In the genomic region with DNA sequence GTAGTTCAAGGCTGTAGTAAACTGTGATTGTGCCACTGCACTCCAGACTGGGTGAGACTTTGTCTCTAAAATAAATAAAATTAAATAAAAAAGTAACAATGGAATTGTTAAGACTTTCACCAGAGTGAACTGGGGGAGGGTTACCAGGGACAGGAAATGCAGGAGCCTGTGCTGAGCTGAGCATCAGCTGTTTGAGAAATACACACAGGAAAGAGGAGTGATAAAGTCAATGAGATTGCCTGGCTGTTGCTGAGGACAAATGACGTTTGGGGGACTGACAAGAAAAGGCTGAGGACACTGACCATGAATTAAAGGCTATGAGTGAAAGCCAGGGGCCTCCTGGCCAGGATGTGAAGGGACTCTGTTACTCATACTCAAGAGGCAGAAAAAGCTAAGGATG, we compare ENCODE assay signal across 36 cellular contexts.
"Had no signal": no experiment of that assay in that cellular context is flagged by ENCODE, and none has a peak within 500 bp of the region (broad histone marks: within the 10 kb centered on the region; RNA-seq: fewer than 3 reads in every experiment).

No MANE protein-coding gene starts in this region.

- H3K36me3 Mint-ChIP-seq: activated naive CD8-positive, alpha-beta T cell treated with anti-CD3 and anti-CD28 coated beads for 36 hours; brain; naive B cell; type B pancreatic cell had no signal

- H3K4me2 ChIP-seq: hepatocyte, smooth muscle cell had no signal

- DNase-seq: activated CD4-positive, alpha-beta T cell treated with anti-CD3 and anti-CD28 coated beads for 48 hours; activated CD4-positive, alpha-beta T cell treated with anti-CD3 and anti-CD28 coated beads, Interleukin-2, amount 50 U/mL, for 48 hours; activated CD8-positive, alpha-beta memory T cell treated with anti-CD3 and anti-CD28 coated beads for 24 hours; activated effector memory CD4-positive, alpha-beta T cell treated with Interleukin-2 at 50 U/mL for 16 hours; activated naive CD4-positive, alpha-beta T cell treated with anti-CD3 and anti-CD28 coated beads for 36 hours; activated naive CD8-positive, alpha-beta T cell treated with anti-CD3 and anti-CD28 coated beads for 36 hours; adrenal gland; cerebellar nuclear complex; dorsolateral prefrontal cortex; effector memory CD4-positive, alpha-beta T cell; erythroblast; left colon; naive B cell; nephron progenitor cell; ovary; retina; sigmoid colon; stimulated activated CD4-positive, alpha-beta T cell treated with anti-CD3 and anti-CD28 coated beads, Interleukin-15, amount 100 ng/mL, for 24 hours; stimulated activated CD4-positive, alpha-beta T cell treated with anti-CD3 and anti-CD28 coated beads, Interleukin-2, amount 100 ng/mL, for 24 hours; stimulated activated naive CD4-positive, alpha-beta T cell; T-helper 1 cell; WERI-Rb-1 had no signal

- ATAC-seq: activated CD4-positive, CD25-positive, alpha-beta regulatory T cell treated with anti-CD3 and anti-CD28 coated beads, Interleukin-2, amount 50 U/mL, for 24 hours; gastroesophageal sphincter; left colon had no signal

- H3K4me1 ChIP-seq: adrenal gland, ascending aorta, gastroesophageal sphincter, sigmoid colon, vagina had no signal

- H3K27ac ChIP-seq: adrenal gland, ascending aorta, cardiac muscle cell, coronary artery, dorsolateral prefrontal cortex, gastroesophageal sphincter, hepatocyte, ovary, sigmoid colon, thoracic aorta, vagina, WERI-Rb-1 had no signal

- H2AFZ ChIP-seq: hepatocyte had no signal

- H3K27me3 ChIP-seq: ascending aorta, hepatocyte, ovary, vagina had no signal

- H3K9me3 ChIP-seq: adrenal gland, ascending aorta, gastroesophageal sphincter, ovary, sigmoid colon, thoracic aorta, vagina had no signal

- H3K9me3 Mint-ChIP-seq: activated naive CD4-positive, alpha-beta T cell treated with anti-CD3 and anti-CD28 coated beads for 36 hours; activated naive CD8-positive, alpha-beta T cell treated with anti-CD3 and anti-CD28 coated beads for 36 hours; naive B cell; nephron progenitor cell; T-helper 2 cell treated with Interferon-gamma antibody and Interleukin-4, amounts not matched to agents 5 μg/mL and 100 μg/mL, for 36 hours had no signal

- H3K27ac Mint-ChIP-seq: activated naive CD4-positive, alpha-beta T cell treated with anti-CD3 and anti-CD28 coated beads for 36 hours; activated naive CD8-positive, alpha-beta T cell treated with anti-CD3 and anti-CD28 coated beads for 36 hours; brain; nephron progenitor cell; progenitor cell of endocrine pancreas; T-helper 2 cell treated with Interferon-gamma antibody and Interleukin-4, amounts not matched to agents 5 μg/mL and 100 μg/mL, for 36 hours; type B pancreatic cell had no signal

- H3K79me2 ChIP-seq: hepatocyte had no signal

- H3K4me3 ChIP-seq: adrenal gland, ascending aorta, cardiac muscle cell, coronary artery, dorsolateral prefrontal cortex, gastroesophageal sphincter, hepatocyte, lung, ovary, sigmoid colon, smooth muscle cell, thoracic aorta, vagina had no signal

- H3K4me1 Mint-ChIP-seq: brain had no signal

- H3K4me3 Mint-ChIP-seq: activated naive CD4-positive, alpha-beta T cell treated with anti-CD3 and anti-CD28 coated beads for 36 hours; activated naive CD8-positive, alpha-beta T cell treated with anti-CD3 and anti-CD28 coated beads for 36 hours; brain; nephron progenitor cell; T-helper 2 cell treated with Interferon-gamma antibody and Interleukin-4, amounts not matched to agents 5 μg/mL and 100 μg/mL, for 36 hours; type B pancreatic cell had no signal

- H3K36me3 ChIP-seq: adrenal gland, ascending aorta, cardiac muscle cell, gastroesophageal sphincter, ovary, sigmoid colon, thoracic aorta, vagina, WERI-Rb-1 had no signal
